12 cellular contexts compared by ENCODE assay signal in the genomic region with DNA sequence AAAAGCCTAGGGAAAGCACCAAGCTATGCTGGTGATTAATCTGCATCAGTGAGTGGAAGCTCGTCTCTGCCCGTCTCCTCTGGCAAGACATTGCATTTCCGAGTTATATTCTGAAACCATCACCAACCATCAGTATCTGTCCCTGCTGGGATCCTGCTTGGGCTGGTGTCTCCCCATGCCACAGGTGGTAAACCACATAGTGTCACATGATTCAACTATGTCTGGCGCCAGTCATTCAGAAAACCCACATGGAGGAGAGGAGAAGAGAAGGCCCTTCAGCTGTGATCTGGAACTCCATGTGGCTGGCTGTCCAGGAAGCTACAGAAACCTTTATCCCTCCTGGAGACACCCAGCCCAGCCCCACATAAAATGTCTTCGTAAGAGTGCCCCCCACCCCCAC. TPM values are rescaled to one million over a fixed set of nuclear protein-coding genes. Genes with fewer than 3 reads are reported as not detected.
DNase-seq lines count a peak whose midpoint lies in the region; ATAC-seq and TF ChIP-seq lines count a peak whose summit lies in the region.
"Had no signal": no experiment of that assay in that cellular context is flagged by ENCODE, and none has a peak within 500 bp of the region (broad histone marks: within the 10 kb centered on the region; RNA-seq: fewer than 3 reads in every experiment).

No MANE protein-coding gene starts in this region.

- peak; percentile 55 for DNase-seq in A172 (ENCODE audit: low spot score)
- DNase-seq in activated CD8-positive, alpha-beta T cell treated with anti-CD3 and anti-CD28 coated beads, Interleukin-2, amount 10 ng/mL, durations not matched to agents 7 days and 5 days = peak; percentile 45
- no peak for DNase-seq in hepatic stellate cell (ENCODE audit: low spot score)
- DNase-seq in endothelial cell (ENCODE audit: low spot score) = no peak
- no peak for DNase-seq in esophagus muscularis mucosa (ENCODE audit: extremely low spot score)
- DNase-seq in testis = no peak
- DNase-seq: Calu3 had no signal

- WGBS in esophagus muscularis mucosa = 85% methylated on average over 5 of the region's 5 CpGs
- WGBS in testis, 2 donors = 85 to 90% methylated on average over 5 of the region's 5 CpGs

- H3K4me3 Mint-ChIP-seq in activated CD8-positive, alpha-beta T cell treated with anti-CD3 and anti-CD28 coated beads, Interleukin-2, amount 10 ng/mL, durations not matched to agents 7 days and 5 days = no peak overlapping the region
- no peak overlapping the region for H3K4me3 Mint-ChIP-seq in endothelial cell (ENCODE audit: unreplicated experiment)

- H3K27me3 ChIP-seq in esophagus muscularis mucosa = no peaks in the 10 kb centered on the region
- H3K27me3 ChIP-seq in testis = no peaks in the 10 kb centered on the region

- TF ChIP-seq POLR2A in esophagus muscularis mucosa (IDR thresholded peaks at IDR 0.05; ENCODE audit: low read depth) (no peak), testis (IDR thresholded peaks at IDR 0.05) (no peak)

- no peak for TF ChIP-seq CTCF in endothelial cell (IDR thresholded peaks at IDR 0.05; ENCODE audit: unreplicated experiment)
- TF ChIP-seq CTCF in esophagus muscularis mucosa (IDR thresholded peaks at IDR 0.05) = no peak
- TF ChIP-seq CTCF in testis (IDR thresholded peaks at IDR 0.05) = no peak

- H3K4me3 ChIP-seq in esophagus muscularis mucosa (no peak overlapping the region), testis (no peak overlapping the region)

- CTCF ChIA-PET in activated CD8-positive, alpha-beta T cell treated with anti-CD3 and anti-CD28 coated beads, Interleukin-2, amount 10 ng/mL, durations not matched to agents 7 days and 5 days (lab: Charles Lee) = no interaction called here

- no peaks in the 10 kb centered on the region for H3K36me3 ChIP-seq in esophagus muscularis mucosa
- no peaks in the 10 kb centered on the region for H3K36me3 ChIP-seq in testis (ENCODE audit: low read depth, missing control alignments)

- no peak for TF ChIP-seq EP300 in esophagus muscularis mucosa (IDR thresholded peaks at IDR 0.05)

- peaks cover 26% of the 10 kb centered on the region for H3K27me3 Mint-ChIP-seq in activated CD8-positive, alpha-beta T cell treated with anti-CD3 and anti-CD28 coated beads, Interleukin-2, amount 10 ng/mL, durations not matched to agents 7 days and 5 days (ENCODE audit: low read depth)
- H3K27me3 Mint-ChIP-seq in endothelial cell (ENCODE audit: unreplicated experiment) = no peaks in the 10 kb centered on the region

- no peaks in the 10 kb centered on the region for H3K36me3 Mint-ChIP-seq in activated CD8-positive, alpha-beta T cell treated with anti-CD3 and anti-CD28 coated beads, Interleukin-2, amount 10 ng/mL, durations not matched to agents 7 days and 5 days (ENCODE audit: low read depth)
- H3K36me3 Mint-ChIP-seq in endothelial cell (ENCODE audit: low read depth, unreplicated experiment) = no peaks in the 10 kb centered on the region

- H3K4me1 Mint-ChIP-seq in activated CD8-positive, alpha-beta T cell treated with anti-CD3 and anti-CD28 coated beads, Interleukin-2, amount 10 ng/mL, durations not matched to agents 7 days and 5 days (ENCODE audit: low read depth) = peaks cover 11% of the 10 kb centered on the region
- H3K4me1 Mint-ChIP-seq in endothelial cell (ENCODE audit: unreplicated experiment) = no peaks in the 10 kb centered on the region

- no peaks in the 10 kb centered on the region for H3K9me3 Mint-ChIP-seq in activated CD8-positive, alpha-beta T cell treated with anti-CD3 and anti-CD28 coated beads, Interleukin-2, amount 10 ng/mL, durations not matched to agents 7 days and 5 days (ENCODE audit: insufficient read depth)
- H3K9me3 Mint-ChIP-seq in endothelial cell (ENCODE audit: unreplicated experiment) = no peaks in the 10 kb centered on the region

- intact Hi-C loops in esophagus muscularis mucosa (cut with DNase I) = loop anchor here (5.0 kb wide), 1 partner anchor 41 kb away; no protein-coding TSS in a partner anchor
- intact Hi-C loops in testis (cut with DNase I; ENCODE audit: low total_unique reads) = no loop called here

- POLR2A ChIA-PET in activated CD8-positive, alpha-beta T cell treated with anti-CD3 and anti-CD28 coated beads, Interleukin-2, amount 10 ng/mL, durations not matched to agents 7 days and 5 days (lab: Charles Lee) = no interaction called here

- no peak overlapping the region for H3K27ac ChIP-seq in esophagus muscularis mucosa (replicated peaks in 1 of 4)
- no peak overlapping the region for H3K27ac ChIP-seq in testis

- peak; percentile 70 for ATAC-seq in GM18873 (IDR thresholded peaks at IDR 0.05; ENCODE audit: low FRiP score, unreplicated experiment)
- ATAC-seq in HG03045 (IDR thresholded peaks at IDR 0.05; ENCODE audit: unreplicated experiment) = peak; percentile 67
- no peak for ATAC-seq in activated CD8-positive, alpha-beta T cell treated with anti-CD3 and anti-CD28 coated beads, Interleukin-2, amount 10 ng/mL, durations not matched to agents 7 days and 5 days

- H3K9me3 ChIP-seq in esophagus muscularis mucosa (no peaks in the 10 kb centered on the region), testis (no peaks in the 10 kb centered on the region)

- H3K27ac Mint-ChIP-seq in activated CD8-positive, alpha-beta T cell treated with anti-CD3 and anti-CD28 coated beads, Interleukin-2, amount 10 ng/mL, durations not matched to agents 7 days and 5 days = no peak overlapping the region
- no peak overlapping the region for H3K27ac Mint-ChIP-seq in endothelial cell (ENCODE audit: unreplicated experiment)

- H3K4me1 ChIP-seq in esophagus muscularis mucosa = peaks cover 0 to 24% (median 19%) of the 10 kb centered on the region in 4 donors
- H3K4me1 ChIP-seq in testis = peaks cover 6% of the 10 kb centered on the region

RNA-seq across cellular contexts. Expression of gene IL9, which starts 4.8 kb away (rescaled TPM):
- total RNA-seq in A172 (2014; rRNA removed; shearing (Covaris generic)) = not detected in 2 replicates
- not detected for total RNA-seq in activated CD8-positive, alpha-beta T cell treated with anti-CD3 and anti-CD28 coated beads, Interleukin-2, amount 10 ng/mL, durations not matched to agents 7 days and 5 days
- total RNA-seq in endothelial cell (ENCODE audit: unreplicated experiment) = not detected
- total RNA-seq in esophagus muscularis mucosa = not detected
- not detected for total RNA-seq in testis
- polyA plus RNA-seq in testis (ENCODE audit: insufficient read depth, low read depth, low replicate concordance) = not detected
- total RNA-seq: Calu3, H1, omental fat pad, subcutaneous adipose tissue had no signal
- polyA plus RNA-seq: H1 had no signal

RNA-seq across cellular contexts. Expression of gene SLC25A48, which starts 56.4 kb away (rescaled TPM):
- total RNA-seq in A172 (2014; rRNA removed; shearing (Covaris generic)) = not detected in 2 replicates
- total RNA-seq in activated CD8-positive, alpha-beta T cell treated with anti-CD3 and anti-CD28 coated beads, Interleukin-2, amount 10 ng/mL, durations not matched to agents 7 days and 5 days = not detected
- total RNA-seq in endothelial cell (ENCODE audit: unreplicated experiment) (not detected), esophagus muscularis mucosa (under 1 TPM in 2 of 4 donors, not detected in 2; 0.40 to 0.42 TPM), testis (1 to 10 TPM in 1 of 2 donors, under 1 TPM in 1; 0.71 to 1.4 TPM)
- polyA plus RNA-seq in testis (ENCODE audit: insufficient read depth, low read depth, low replicate concordance) = 1.8 TPM
- total RNA-seq: Calu3 had no signal

Comparison
In these comparisons a context has a peak if more than half of its experiments do, and no peak if none do; other contexts are left out.
1. DNase-seq: peak in A172 (single experiment) and activated CD8-positive, alpha-beta T cell treated with anti-CD3 and anti-CD28 coated beads, Interleukin-2, amount 10 ng/mL, durations not matched to agents 7 days and 5 days (single experiment); none in hepatic stellate cell (single experiment), endothelial cell (single experiment), esophagus muscularis mucosa (single experiment) and testis (single experiment).